ENCODE assay signal across 12 cellular contexts in genomic region chr2:197097578-197098366, GRCh38.
DNase-seq lines count a peak whose midpoint lies in the region; FAIRE-seq and TF ChIP-seq lines count a peak whose summit lies in the region.
"Had no signal": no experiment of that assay in that cellular context is flagged by ENCODE, and none has a peak within 500 bp of the region (broad histone marks: within the 10 kb centered on the region; RNA-seq: fewer than 3 reads in every experiment).

No MANE protein-coding gene starts in this region.

- no peak overlapping the region for H2BK5ac ChIP-seq in mesendoderm (ENCODE audit: low read length)

- TF ChIP-seq CTCF in coronary artery (IDR thresholded peaks at IDR 0.05), result no peak
- TF ChIP-seq CTCF in vagina (IDR thresholded peaks at IDR 0.05), result no peak
- no peak for TF ChIP-seq CTCF in D721Med (IDR thresholded peaks at IDR 0.05; ENCODE audit: insufficient read depth, missing control alignments)

- CTCF ChIA-PET in activated naive CD4-positive, alpha-beta T cell treated with anti-CD3 and anti-CD28 coated beads, Interleukin-2, amount 10 ng/mL, durations not matched to agents 7 days and 5 days (lab: Charles Lee), result interaction anchor here (1.2 kb wide), 1 partner anchor 11 kb away, joined by 4 read pairs; no protein-coding TSS in a partner anchor

- no peak overlapping the region for H3K56ac ChIP-seq in mesendoderm (ENCODE audit: low read length)

- no peaks in the 10 kb centered on the region for H3K9me3 ChIP-seq in vagina
- H3K9me3 ChIP-seq: BLaER1 had no signal

- H3K9ac ChIP-seq in mesendoderm (ENCODE audit: low read length), result no peak overlapping the region
- H3K9ac ChIP-seq: BLaER1 had no signal

- intact Hi-C loops in vagina (cut with DNase I), result no loop called here
- intact Hi-C loops in activated T-helper 1 cell treated with anti-CD3 and anti-CD28 coated beads, Interleukin-12 subunit alpha, Interleukin-12 subunit beta, Interleukin-2, Interleukin-4 antibody, amounts not matched to agents 30 ng/mL and 10 ng/mL and 1 ng/mL, durations not matched to agents 14 hours and 24 hours and 36 hours (cut with micrococcal nuclease), result no loop called here

- no peak for FAIRE-seq in D721Med (lab: Jason Lieb, UNC)

- H3K36me3 ChIP-seq in mesendoderm (ENCODE audit: control insufficient read depth, insufficient read depth, low read length), result no peaks in the 10 kb centered on the region
- peaks cover 0 to 4% of the 10 kb centered on the region in 2 donors for H3K36me3 ChIP-seq in vagina
- H3K36me3 ChIP-seq: BLaER1 had no signal

- no peak overlapping the region for H3K4ac ChIP-seq in mesendoderm (ENCODE audit: low read depth, low read length)

- H3K9me3 Mint-ChIP-seq in activated naive CD4-positive, alpha-beta T cell treated with anti-CD3 and anti-CD28 coated beads, Interleukin-2, amount 50 U/mL, for 24 hours, result no peaks in the 10 kb centered on the region
- no peaks in the 10 kb centered on the region for H3K9me3 Mint-ChIP-seq in activated naive CD4-positive, alpha-beta T cell treated with anti-CD3 and anti-CD28 coated beads, Interleukin-2, amount 10 ng/mL, durations not matched to agents 7 days and 5 days
- no peaks in the 10 kb centered on the region for H3K9me3 Mint-ChIP-seq in activated T-helper 1 cell treated with anti-CD3 and anti-CD28 coated beads, Interleukin-12 subunit alpha, Interleukin-12 subunit beta, Interleukin-2, Interleukin-4 antibody, amounts not matched to agents 30 ng/mL and 10 ng/mL and 1 ng/mL, durations not matched to agents 14 hours and 24 hours and 36 hours

- TF ChIP-seq POLR2A in vagina (IDR thresholded peaks at IDR 0.05), result no peak

- H3K79me1 ChIP-seq in mesendoderm (ENCODE audit: low read length), result no peaks in the 10 kb centered on the region

- no peak overlapping the region for H3K18ac ChIP-seq in mesendoderm (ENCODE audit: low read length)

- H4K5ac ChIP-seq in mesendoderm (ENCODE audit: low read length), result no peak overlapping the region

- H3K27ac ChIP-seq in coronary artery, result peak overlapping the region in 1 of 2 donors; percentile 46
- H3K27ac ChIP-seq in mesendoderm (ENCODE audit: low read depth, low read length), result no peak overlapping the region
- peak overlapping the region; percentile 14 for H3K27ac ChIP-seq in vagina
- H3K27ac ChIP-seq: BLaER1 had no signal

- H3K4me1 ChIP-seq in mesendoderm (ENCODE audit: control insufficient read depth, low read depth, low read length) (no peaks in the 10 kb centered on the region), vagina (no peaks in the 10 kb centered on the region)
- H3K4me1 ChIP-seq: BLaER1 had no signal

- H3K79me2 ChIP-seq in mesendoderm (ENCODE audit: control insufficient read depth, insufficient read depth, low read length), result no peaks in the 10 kb centered on the region

- no peak overlapping the region for H2AK5ac ChIP-seq in mesendoderm (ENCODE audit: low read length)

- H3K4me1 Mint-ChIP-seq in activated naive CD4-positive, alpha-beta T cell treated with anti-CD3 and anti-CD28 coated beads, Interleukin-2, amount 50 U/mL, for 24 hours, result peaks cover 28% of the 10 kb centered on the region
- H3K4me1 Mint-ChIP-seq in activated naive CD4-positive, alpha-beta T cell treated with anti-CD3 and anti-CD28 coated beads, Interleukin-2, amount 10 ng/mL, durations not matched to agents 7 days and 5 days, result peaks cover 5% of the 10 kb centered on the region
- peaks cover 7% of the 10 kb centered on the region for H3K4me1 Mint-ChIP-seq in activated T-helper 1 cell treated with anti-CD3 and anti-CD28 coated beads, Interleukin-12 subunit alpha, Interleukin-12 subunit beta, Interleukin-2, Interleukin-4 antibody, amounts not matched to agents 30 ng/mL and 10 ng/mL and 1 ng/mL, durations not matched to agents 14 hours and 24 hours and 36 hours (ENCODE audit: low read depth)

- no peak overlapping the region for H3K4me2 ChIP-seq in mesendoderm (ENCODE audit: low read length)
- H3K4me2 ChIP-seq: BLaER1 had no signal

- no peak for DNase-seq in activated naive CD4-positive, alpha-beta T cell treated with anti-CD3 and anti-CD28 coated beads, Interleukin-2, amount 10 ng/mL, durations not matched to agents 7 days and 5 days
- peak; percentile 79 for DNase-seq in coronary artery (ENCODE audit: low spot score)
- DNase-seq in mesendoderm, result peak; percentile 33
- DNase-seq in vagina (ENCODE audit: extremely low spot score in 2 of 2), result peak in 1 of 2 donors; percentile 95
- no peak for DNase-seq in D721Med (ENCODE audit: insufficient read length, low spot score)
- no peak for DNase-seq in activated T-helper 1 cell treated with anti-CD3 and anti-CD28 coated beads, Interleukin-12 subunit alpha, Interleukin-12 subunit beta, Interleukin-2, Interleukin-4 antibody, amounts not matched to agents 30 ng/mL and 10 ng/mL and 1 ng/mL, durations not matched to agents 14 hours and 24 hours and 36 hours (ENCODE audit: low spot score)
- DNase-seq in NCI-H128 (lab: John Stamatoyannopoulos, UW; ENCODE audit: unreplicated experiment), result no peak
- DNase-seq: Karpas-422, midbrain, PC-3 had no signal

- no peaks in the 10 kb centered on the region for H3K27me3 Mint-ChIP-seq in activated naive CD4-positive, alpha-beta T cell treated with anti-CD3 and anti-CD28 coated beads, Interleukin-2, amount 50 U/mL, for 24 hours
- no peaks in the 10 kb centered on the region for H3K27me3 Mint-ChIP-seq in activated naive CD4-positive, alpha-beta T cell treated with anti-CD3 and anti-CD28 coated beads, Interleukin-2, amount 10 ng/mL, durations not matched to agents 7 days and 5 days
- H3K27me3 Mint-ChIP-seq in activated T-helper 1 cell treated with anti-CD3 and anti-CD28 coated beads, Interleukin-12 subunit alpha, Interleukin-12 subunit beta, Interleukin-2, Interleukin-4 antibody, amounts not matched to agents 30 ng/mL and 10 ng/mL and 1 ng/mL, durations not matched to agents 14 hours and 24 hours and 36 hours (ENCODE audit: insufficient read depth), result no peaks in the 10 kb centered on the region

- no peak overlapping the region for H2BK15ac ChIP-seq in mesendoderm (replicated peaks; ENCODE audit: low read depth)

- H3K23ac ChIP-seq in mesendoderm (ENCODE audit: low read length), result no peak overlapping the region

- H3K27me3 ChIP-seq in mesendoderm (ENCODE audit: insufficient read depth, low read length, poor library complexity), result peaks cover 2% of the 10 kb centered on the region
- H3K27me3 ChIP-seq in vagina, result no peaks in the 10 kb centered on the region
- H3K27me3 ChIP-seq: BLaER1 had no signal

- peak overlapping the region; percentile 76 for H3K27ac Mint-ChIP-seq in activated naive CD4-positive, alpha-beta T cell treated with anti-CD3 and anti-CD28 coated beads, Interleukin-2, amount 50 U/mL, for 24 hours
- H3K27ac Mint-ChIP-seq in activated naive CD4-positive, alpha-beta T cell treated with anti-CD3 and anti-CD28 coated beads, Interleukin-2, amount 10 ng/mL, durations not matched to agents 7 days and 5 days, result no peak overlapping the region
- H3K27ac Mint-ChIP-seq in activated T-helper 1 cell treated with anti-CD3 and anti-CD28 coated beads, Interleukin-12 subunit alpha, Interleukin-12 subunit beta, Interleukin-2, Interleukin-4 antibody, amounts not matched to agents 30 ng/mL and 10 ng/mL and 1 ng/mL, durations not matched to agents 14 hours and 24 hours and 36 hours, result no peak overlapping the region

- H3K4me3 ChIP-seq in coronary artery (no peak overlapping the region), mesendoderm (ENCODE audit: low read length) (no peak overlapping the region), vagina (no peak overlapping the region)
- H3K4me3 ChIP-seq: BLaER1 had no signal

- WGBS in mesendoderm (ENCODE audit: extremely low coverage, insufficient coverage, low lambda C conversion rate), result no CpG with 5 or more reads among the region's 7 CpGs

- no peak overlapping the region for H3K4me3 Mint-ChIP-seq in activated naive CD4-positive, alpha-beta T cell treated with anti-CD3 and anti-CD28 coated beads, Interleukin-2, amount 50 U/mL, for 24 hours
- H3K4me3 Mint-ChIP-seq in activated naive CD4-positive, alpha-beta T cell treated with anti-CD3 and anti-CD28 coated beads, Interleukin-2, amount 10 ng/mL, durations not matched to agents 7 days and 5 days, result no peak overlapping the region
- H3K4me3 Mint-ChIP-seq in activated T-helper 1 cell treated with anti-CD3 and anti-CD28 coated beads, Interleukin-12 subunit alpha, Interleukin-12 subunit beta, Interleukin-2, Interleukin-4 antibody, amounts not matched to agents 30 ng/mL and 10 ng/mL and 1 ng/mL, durations not matched to agents 14 hours and 24 hours and 36 hours, result no peak overlapping the region

- H4K8ac ChIP-seq in mesendoderm (ENCODE audit: low read depth, low read length), result no peak overlapping the region

- no peak overlapping the region for H2BK120ac ChIP-seq in mesendoderm (ENCODE audit: low read depth, low read length)

- H3K36me3 Mint-ChIP-seq in activated naive CD4-positive, alpha-beta T cell treated with anti-CD3 and anti-CD28 coated beads, Interleukin-2, amount 50 U/mL, for 24 hours, result peaks cover 21% of the 10 kb centered on the region
- H3K36me3 Mint-ChIP-seq in activated naive CD4-positive, alpha-beta T cell treated with anti-CD3 and anti-CD28 coated beads, Interleukin-2, amount 10 ng/mL, durations not matched to agents 7 days and 5 days, result peaks cover 63% of the 10 kb centered on the region
- H3K36me3 Mint-ChIP-seq in activated T-helper 1 cell treated with anti-CD3 and anti-CD28 coated beads, Interleukin-12 subunit alpha, Interleukin-12 subunit beta, Interleukin-2, Interleukin-4 antibody, amounts not matched to agents 30 ng/mL and 10 ng/mL and 1 ng/mL, durations not matched to agents 14 hours and 24 hours and 36 hours (ENCODE audit: low read depth), result peaks cover 41% of the 10 kb centered on the region

Comparison
In these comparisons a context has a peak if more than half of its experiments do, and no peak if none do; other contexts are left out.
1. DNase-seq: peak in coronary artery (single experiment) and mesendoderm (single experiment); none in activated naive CD4-positive, alpha-beta T cell treated with anti-CD3 and anti-CD28 coated beads, Interleukin-2, amount 10 ng/mL, durations not matched to agents 7 days and 5 days (single experiment), D721Med (single experiment), activated T-helper 1 cell treated with anti-CD3 and anti-CD28 coated beads, Interleukin-12 subunit alpha, Interleukin-12 subunit beta, Interleukin-2, Interleukin-4 antibody, amounts not matched to agents 30 ng/mL and 10 ng/mL and 1 ng/mL, durations not matched to agents 14 hours and 24 hours and 36 hours (single experiment) and NCI-H128 (single experiment).